Comparison of ENCODE assay signal across 15 cellular contexts in the genomic region with DNA sequence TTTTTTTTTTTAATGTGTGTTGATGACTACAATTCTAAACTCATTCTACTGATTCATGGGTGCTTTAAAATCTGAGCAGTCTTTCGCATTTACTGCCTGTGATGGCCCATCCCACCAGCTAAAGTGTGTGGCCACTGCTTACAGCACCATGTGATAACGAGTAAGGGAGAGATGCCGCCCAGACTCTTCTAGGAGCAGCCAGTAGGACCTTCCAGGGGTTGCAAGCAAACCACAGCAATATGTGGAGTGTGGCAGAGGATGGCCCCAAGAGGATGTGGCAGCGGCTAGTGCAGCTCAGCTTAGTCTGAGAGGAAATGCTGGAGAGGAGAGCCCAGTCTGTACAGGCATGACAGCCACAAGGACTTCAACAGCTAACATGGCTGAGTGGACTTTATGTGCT. TPM values are rescaled to one million over a fixed set of nuclear protein-coding genes. Genes with fewer than 3 reads are reported as not detected.
A peak's percentile ranks its signal among the peaks of the same experiment; 100 is the strongest.
DNase-seq lines count a peak whose midpoint lies in the region; ATAC-seq, FAIRE-seq and TF ChIP-seq lines count a peak whose summit lies in the region.
"Had no signal": no experiment of that assay in that cellular context is flagged by ENCODE, and none has a peak within 500 bp of the region (broad histone marks: within the 10 kb centered on the region; RNA-seq: fewer than 3 reads in every experiment).

No MANE protein-coding gene starts in this region.

- TF ChIP-seq CTCF in liver (IDR thresholded peaks at IDR 0.05; ENCODE audit: low read depth, low read length, missing input control): no peak
- no peak for TF ChIP-seq CTCF in HepG2 (CRISPR knock-in tag; IDR thresholded peaks at IDR 0.05)
- no peak for TF ChIP-seq CTCF in NB4 (IDR thresholded peaks at IDR 0.05; ENCODE audit: low read depth, low read length)
- TF ChIP-seq CTCF in upper lobe of right lung (IDR thresholded peaks at IDR 0.05): no peak
- no peak for TF ChIP-seq CTCF in glutamatergic neuron (IDR thresholded peaks at IDR 0.05; ENCODE audit: partially characterized antibody, unreplicated experiment)

- peaks cover 3% of the 10 kb centered on the region for H3K27me3 Mint-ChIP-seq in glutamatergic neuron (ENCODE audit: unreplicated experiment)

- no peaks in the 10 kb centered on the region for H4K20me1 ChIP-seq in HepG2 (ENCODE audit: insufficient read depth, low read length)

- no peaks in the 10 kb centered on the region for H3K4me1 Mint-ChIP-seq in glutamatergic neuron (ENCODE audit: low read depth, unreplicated experiment)

- H3K36me3 ChIP-seq in liver (ENCODE audit: control insufficient read depth in 4 of 4, insufficient read depth in 3 of 4, low read depth in 1 of 4, low read length in 3 of 4) (no peaks in the 10 kb centered on the region), HepG2 (replicated peaks in 1 of 2; ENCODE audit: control insufficient read depth in 1 of 2, insufficient read depth in 2 of 2, low read length in 2 of 2) (no peaks in the 10 kb centered on the region), upper lobe of right lung (no peaks in the 10 kb centered on the region)

- no peak for TF ChIP-seq POLR2A in HepG2 (IDR thresholded peaks at IDR 0.05; ENCODE audit: insufficient read depth in 1 of 2, low read depth in 2 of 2, low read length in 2 of 2)
- no peak for TF ChIP-seq POLR2A in NB4 (IDR thresholded peaks at IDR 0.05; ENCODE audit: extremely low read depth, insufficient read length)

- H3K4me1 ChIP-seq in liver (ENCODE audit: control insufficient read depth in 4 of 4, insufficient read depth in 4 of 4, low read length in 3 of 4): peaks cover 7 to 42% (median 36%) of the 10 kb centered on the region in 4 donors
- peaks cover 61% of the 10 kb centered on the region for H3K4me1 ChIP-seq in HepG2 (ENCODE audit: insufficient read depth, low read length)
- no peaks in the 10 kb centered on the region for H3K4me1 ChIP-seq in upper lobe of right lung

- no peaks in the 10 kb centered on the region for H3K36me3 Mint-ChIP-seq in activated naive CD4-positive, alpha-beta T cell treated with anti-CD3 and anti-CD28 coated beads, Interleukin-2, amount 50 U/mL, for 72 hours
- H3K36me3 Mint-ChIP-seq in glutamatergic neuron (ENCODE audit: unreplicated experiment): no peaks in the 10 kb centered on the region

- intact Hi-C loops in HepG2 (cut with micrococcal nuclease; ENCODE audit: unreplicated experiment): no loop called here
- intact Hi-C loops in upper lobe of right lung (cut with DNase I): no loop called here

- FAIRE-seq in HepG2 (lab: Jason Lieb, UNC): no peak

- H3K4me3 Mint-ChIP-seq in glutamatergic neuron (ENCODE audit: unreplicated experiment): no peak overlapping the region

- H3K27ac ChIP-seq in liver (ENCODE audit: low read depth in 1 of 2, low read length in 2 of 2) (peak overlapping the region; percentile 43 to 74), HepG2 (ENCODE audit: extremely low read length, insufficient read depth, low read length) (no peak overlapping the region), upper lobe of right lung (no peak overlapping the region)

- no peak for ATAC-seq in HepG2
- ATAC-seq in activated naive CD4-positive, alpha-beta T cell treated with anti-CD3 and anti-CD28 coated beads, Interleukin-2, amount 50 U/mL, for 72 hours: peak; percentile 48 to 61
- peak; percentile 42 for ATAC-seq in upper lobe of right lung
- ATAC-seq in HG03378 (IDR thresholded peaks at IDR 0.05; ENCODE audit: unreplicated experiment): no peak

- no peaks in the 10 kb centered on the region for H3K9me3 Mint-ChIP-seq in activated naive CD4-positive, alpha-beta T cell treated with anti-CD3 and anti-CD28 coated beads, Interleukin-2, amount 50 U/mL, for 72 hours
- peaks cover 2% of the 10 kb centered on the region for H3K9me3 Mint-ChIP-seq in glutamatergic neuron (ENCODE audit: unreplicated experiment)

- no peak overlapping the region for H3K9ac ChIP-seq in liver (ENCODE audit: low read depth in 1 of 2, low read length in 2 of 2)
- H3K9ac ChIP-seq in HepG2 (ENCODE audit: insufficient read depth, low read depth, low read length): no peak overlapping the region

- H3K27ac Mint-ChIP-seq in activated naive CD4-positive, alpha-beta T cell treated with anti-CD3 and anti-CD28 coated beads, Interleukin-2, amount 50 U/mL, for 72 hours: peak overlapping the region; percentile 23 to 85
- H3K27ac Mint-ChIP-seq in glutamatergic neuron (ENCODE audit: unreplicated experiment): no peak overlapping the region

- 88% methylated on average over 4 of the region's 4 CpGs for WGBS in liver
- 98% methylated on average over 4 of the region's 4 CpGs for WGBS in HepG2 (ENCODE audit: low lambda C conversion rate)

- no peak overlapping the region for H3K4me2 ChIP-seq in HepG2 (ENCODE audit: low read depth, low read length)

- no peak for TF ChIP-seq RAD21 in liver (IDR thresholded peaks at IDR 0.05)
- no peak for TF ChIP-seq RAD21 in HepG2 (CRISPR knock-in tag; IDR thresholded peaks at IDR 0.05)

- no peak overlapping the region for H2AFZ ChIP-seq in HepG2 (ENCODE audit: low read length)

- no peak overlapping the region for H3K4me3 ChIP-seq in liver (ENCODE audit: low read depth in 1 of 3, low read length in 3 of 3)
- H3K4me3 ChIP-seq in HepG2 (replicated peaks in 1 of 3; ENCODE audit: insufficient read depth in 1 of 3, low read depth in 2 of 3, low read length in 3 of 3): no peak overlapping the region
- H3K4me3 ChIP-seq in NB4 (ENCODE audit: low read depth, low read length): no peak overlapping the region
- H3K4me3 ChIP-seq in upper lobe of right lung: no peak overlapping the region

- POLR2A ChIA-PET in HepG2 (lab: Yijun Ruan, JAX): no interaction called here

- H3K9me3 ChIP-seq in liver (ENCODE audit: control insufficient read depth in 4 of 4, low read length in 3 of 4) (no peaks in the 10 kb centered on the region), HepG2 (ENCODE audit: low read length) (no peaks in the 10 kb centered on the region), upper lobe of right lung (no peaks in the 10 kb centered on the region)

- no TSS peak for BruUV-seq in HepG2 (replicated peaks; lab: Mats Ljungman, UMichigan)

- H3K27me3 ChIP-seq in liver (ENCODE audit: control insufficient read depth in 4 of 4, insufficient read depth in 4 of 4, low read length in 3 of 4) (no peaks in the 10 kb centered on the region), HepG2 (ENCODE audit: control insufficient read depth in 1 of 2, insufficient read depth in 2 of 2, low read length in 2 of 2) (no peaks in the 10 kb centered on the region), upper lobe of right lung (no peaks in the 10 kb centered on the region)

- CTCF ChIA-PET in HepG2 (lab: Yijun Ruan, JAX; ENCODE audit: low intra/inter-chr PET ratio, low total read pairs): no interaction called here

- H3K79me2 ChIP-seq in HepG2 (ENCODE audit: insufficient read depth, low read length): no peaks in the 10 kb centered on the region

- TF ChIP-seq EP300 in HepG2 (IDR thresholded peaks at IDR 0.05; ENCODE audit: low read depth in 2 of 2, low read length in 2 of 2) (no peak), HepG2 (CRISPR knock-in tag; IDR thresholded peaks at IDR 0.05; ENCODE audit: borderline replicate concordance) (no peak)

- DNase-seq in HepG2 (ENCODE audit: low spot score): no peak
- peak; percentile 84 for DNase-seq in NB4 (ENCODE audit: low read depth)
- DNase-seq in activated naive CD4-positive, alpha-beta T cell treated with anti-CD3 and anti-CD28 coated beads, Interleukin-2, amount 50 U/mL, for 72 hours (ENCODE audit: low spot score in 2 of 2): peak in 1 of 2 donors; percentile 57
- DNase-seq in upper lobe of right lung: no peak
- DNase-seq in occipital lobe (lab: John Stamatoyannopoulos, UW): no peak
- DNase-seq in glutamatergic neuron: no peak
- DNase-seq: effector memory CD4-positive, alpha-beta T cell; foreskin melanocyte; islet precursor cell; NCI-H2107; SW 1271 had no signal

- in situ Hi-C loops in HepG2 (cut with HindIII; ENCODE audit: extremely low pct_ligation_motif_present, low pct_unique_long_range_greater_than_20kb): no loop called here

RNA-seq across cellular contexts. Expression of a gene that starts 14.9 kb away (rescaled TPM):
- total RNA-seq in liver (1 to 10 TPM; 1.0 to 3.1 TPM), HepG2 (2016; rRNA removed; fragmentation: Illumina TruSeq; extraction: Trizol) (not detected in 2 replicates), upper lobe of right lung (11.5 TPM), occipital lobe (0.78 TPM), glutamatergic neuron (ENCODE audit: unreplicated experiment) (not detected)
- polyA plus RNA-seq in liver (under 1 TPM; 0.25 to 0.51 TPM), HepG2 (2011; rRNA removed) (0.08 and 0.18 TPM in 2 replicates)
- not detected in 2 replicates for total RNA-seq in HepG2 (2016; cell fraction: cytosol; rRNA removed; fragmentation: Illumina TruSeq; extraction: Trizol; ENCODE audit: low read depth)
- total RNA-seq in HepG2 (2016; cell fraction: insoluble cytoplasmic fraction; rRNA removed; fragmentation: Illumina TruSeq; extraction: Trizol): not detected in 2 replicates
- not detected in 2 replicates for total RNA-seq in HepG2 (2016; cell fraction: membrane; rRNA removed; fragmentation: Illumina TruSeq; extraction: Trizol)
- total RNA-seq in HepG2 (2016; cell fraction: nucleus; rRNA removed; fragmentation: Illumina TruSeq; extraction: Trizol): not detected in 2 replicates
- 0.03 and 0.04 TPM in 2 replicates for polyA plus RNA-seq in HepG2 (2011; cell fraction: cytosol; rRNA removed)
- not detected in 2 replicates for polyA plus RNA-seq in HepG2 (2011; cell fraction: nucleus; rRNA removed)
- polyA plus RNA-seq in HepG2 (2012): 0.11 and 0.20 TPM in 2 replicates
- polyA plus RNA-seq in HepG2 (2016; cell fraction: cytosol; fragmentation: Illumina TruSeq; extraction: Trizol; ENCODE audit: low read depth): not detected in 2 replicates
- polyA plus RNA-seq in HepG2 (2016; cell fraction: insoluble cytoplasmic fraction; fragmentation: Illumina TruSeq; extraction: Trizol; ENCODE audit: low read depth): not detected in 2 replicates
- polyA plus RNA-seq in HepG2 (2016; cell fraction: membrane; fragmentation: Illumina TruSeq; extraction: Trizol; ENCODE audit: low read depth): not detected in 2 replicates
- not detected in 2 replicates for polyA plus RNA-seq in HepG2 (2016; cell fraction: nucleus; fragmentation: Illumina TruSeq; extraction: Trizol; ENCODE audit: insufficient read depth, low read depth)
- polyA minus RNA-seq in HepG2 (2011; rRNA and poly(A)+ RNA removed; ENCODE audit: low replicate concordance): 2.7 TPM in 1 of 2 replicates, not detected in the other
- not detected in 2 replicates for polyA minus RNA-seq in HepG2 (2011; cell fraction: cytosol; rRNA and poly(A)+ RNA removed)
- not detected in 2 replicates for polyA minus RNA-seq in HepG2 (2011; cell fraction: nucleus; rRNA and poly(A)+ RNA removed)
- total RNA-seq in activated naive CD4-positive, alpha-beta T cell treated with anti-CD3 and anti-CD28 coated beads, Interleukin-2, amount 50 U/mL, for 72 hours: under 1 TPM in 1 of 2 donors, not detected in 1; 0.25 TPM
- total RNA-seq: pulmonary artery endothelial cell had no signal

RNA-seq across cellular contexts. Expression of a gene that starts 37.4 kb away (rescaled TPM):
- total RNA-seq in liver (under 1 TPM in 1 of 2 donors, not detected in 1; 0.05 TPM), HepG2 (2016; rRNA removed; fragmentation: Illumina TruSeq; extraction: Trizol) (not detected in 2 replicates), upper lobe of right lung (1.9 TPM), occipital lobe (not detected), glutamatergic neuron (ENCODE audit: unreplicated experiment) (not detected)
- polyA plus RNA-seq in liver (not detected), HepG2 (2011; rRNA removed) (not detected in 2 replicates)
- total RNA-seq in HepG2 (2016; cell fraction: cytosol; rRNA removed; fragmentation: Illumina TruSeq; extraction: Trizol; ENCODE audit: low read depth): not detected in 2 replicates
- total RNA-seq in HepG2 (2016; cell fraction: insoluble cytoplasmic fraction; rRNA removed; fragmentation: Illumina TruSeq; extraction: Trizol): not detected in 2 replicates
- total RNA-seq in HepG2 (2016; cell fraction: membrane; rRNA removed; fragmentation: Illumina TruSeq; extraction: Trizol): not detected in 2 replicates
- not detected in 2 replicates for total RNA-seq in HepG2 (2016; cell fraction: nucleus; rRNA removed; fragmentation: Illumina TruSeq; extraction: Trizol)
- polyA plus RNA-seq in HepG2 (2011; cell fraction: cytosol; rRNA removed): not detected in 2 replicates
- polyA plus RNA-seq in HepG2 (2011; cell fraction: nucleus; rRNA removed): not detected in 2 replicates
- polyA plus RNA-seq in HepG2 (2012): 0.05 and 0.07 TPM in 2 replicates
- not detected in 2 replicates for polyA plus RNA-seq in HepG2 (2016; cell fraction: cytosol; fragmentation: Illumina TruSeq; extraction: Trizol; ENCODE audit: low read depth)
- polyA plus RNA-seq in HepG2 (2016; cell fraction: insoluble cytoplasmic fraction; fragmentation: Illumina TruSeq; extraction: Trizol; ENCODE audit: low read depth): not detected in 2 replicates
- not detected in 2 replicates for polyA plus RNA-seq in HepG2 (2016; cell fraction: membrane; fragmentation: Illumina TruSeq; extraction: Trizol; ENCODE audit: low read depth)
- not detected in 2 replicates for polyA plus RNA-seq in HepG2 (2016; cell fraction: nucleus; fragmentation: Illumina TruSeq; extraction: Trizol; ENCODE audit: insufficient read depth, low read depth)
- 0.33 TPM in 1 of 2 replicates, not detected in the other for polyA minus RNA-seq in HepG2 (2011; rRNA and poly(A)+ RNA removed; ENCODE audit: low replicate concordance)
- polyA minus RNA-seq in HepG2 (2011; cell fraction: cytosol; rRNA and poly(A)+ RNA removed): not detected in 2 replicates
- not detected in 2 replicates for polyA minus RNA-seq in HepG2 (2011; cell fraction: nucleus; rRNA and poly(A)+ RNA removed)
- 1 to 10 TPM in 1 of 2 donors, under 1 TPM in 1; 0.49 to 2.0 TPM for total RNA-seq in activated naive CD4-positive, alpha-beta T cell treated with anti-CD3 and anti-CD28 coated beads, Interleukin-2, amount 50 U/mL, for 72 hours
- total RNA-seq: LHCN-M2 had no signal

RNA-seq across cellular contexts. Expression of a gene that starts 57.3 kb away (rescaled TPM):
- total RNA-seq in liver: 10 to 100 TPM in 1 of 2 donors, not detected in 1; 15.9 TPM
- polyA plus RNA-seq in liver: under 1 TPM; 0.19 to 0.91 TPM
- total RNA-seq in HepG2 (2016; rRNA removed; fragmentation: Illumina TruSeq; extraction: Trizol): 9.5 and 21.5 TPM in 2 replicates
- total RNA-seq in HepG2 (2016; cell fraction: cytosol; rRNA removed; fragmentation: Illumina TruSeq; extraction: Trizol; ENCODE audit: low read depth): 1.4 and 1.7 TPM in 2 replicates
- 10.3 and 20.5 TPM in 2 replicates for total RNA-seq in HepG2 (2016; cell fraction: insoluble cytoplasmic fraction; rRNA removed; fragmentation: Illumina TruSeq; extraction: Trizol)
- 5.6 and 6.5 TPM in 2 replicates for total RNA-seq in HepG2 (2016; cell fraction: membrane; rRNA removed; fragmentation: Illumina TruSeq; extraction: Trizol)
- total RNA-seq in HepG2 (2016; cell fraction: nucleus; rRNA removed; fragmentation: Illumina TruSeq; extraction: Trizol): 13.3 and 18.2 TPM in 2 replicates
- 3.9 and 7.1 TPM in 2 replicates for polyA plus RNA-seq in HepG2 (2011; rRNA removed)
- 3.0 and 3.4 TPM in 2 replicates for polyA plus RNA-seq in HepG2 (2011; cell fraction: cytosol; rRNA removed)
- 2.3 and 2.6 TPM in 2 replicates for polyA plus RNA-seq in HepG2 (2011; cell fraction: nucleus; rRNA removed)
- polyA plus RNA-seq in HepG2 (2012): 5.5 and 10.6 TPM in 2 replicates
- 0.46 and 0.79 TPM in 2 replicates for polyA plus RNA-seq in HepG2 (2016; cell fraction: cytosol; fragmentation: Illumina TruSeq; extraction: Trizol; ENCODE audit: low read depth)
- 15.6 and 16.8 TPM in 2 replicates for polyA plus RNA-seq in HepG2 (2016; cell fraction: insoluble cytoplasmic fraction; fragmentation: Illumina TruSeq; extraction: Trizol; ENCODE audit: low read depth)
- polyA plus RNA-seq in HepG2 (2016; cell fraction: membrane; fragmentation: Illumina TruSeq; extraction: Trizol; ENCODE audit: low read depth): 2.4 and 2.7 TPM in 2 replicates
- 10.7 and 13.0 TPM in 2 replicates for polyA plus RNA-seq in HepG2 (2016; cell fraction: nucleus; fragmentation: Illumina TruSeq; extraction: Trizol; ENCODE audit: insufficient read depth, low read depth)
- polyA minus RNA-seq in HepG2 (2011; rRNA and poly(A)+ RNA removed; ENCODE audit: low replicate concordance): 6.2 and 8.6 TPM in 2 replicates
- polyA minus RNA-seq in HepG2 (2011; cell fraction: cytosol; rRNA and poly(A)+ RNA removed): 5.6 and 8.0 TPM in 2 replicates
- polyA minus RNA-seq in HepG2 (2011; cell fraction: nucleus; rRNA and poly(A)+ RNA removed): 13.3 and 20.0 TPM in 2 replicates
- 10 to 100 TPM; 22.5 to 55.6 TPM for total RNA-seq in activated naive CD4-positive, alpha-beta T cell treated with anti-CD3 and anti-CD28 coated beads, Interleukin-2, amount 50 U/mL, for 72 hours
- total RNA-seq in upper lobe of right lung: 0.46 TPM
- total RNA-seq in occipital lobe: 2.2 TPM
- total RNA-seq in glutamatergic neuron (ENCODE audit: unreplicated experiment): 3.3 TPM

Comparison
In these comparisons a context has a peak if more than half of its experiments do, and no peak if none do; other contexts are left out.
1. H3K27ac ChIP-seq: peak in liver (2 of 2); none in HepG2 (single experiment) and upper lobe of right lung (single experiment).
2. ATAC-seq: peak in activated naive CD4-positive, alpha-beta T cell treated with anti-CD3 and anti-CD28 coated beads, Interleukin-2, amount 50 U/mL, for 72 hours (2 of 2) and upper lobe of right lung (single experiment); none in HepG2 (single experiment) and HG03378 (single experiment).